Comparison of ENCODE assay signal across 16 cellular contexts in the genomic region with DNA sequence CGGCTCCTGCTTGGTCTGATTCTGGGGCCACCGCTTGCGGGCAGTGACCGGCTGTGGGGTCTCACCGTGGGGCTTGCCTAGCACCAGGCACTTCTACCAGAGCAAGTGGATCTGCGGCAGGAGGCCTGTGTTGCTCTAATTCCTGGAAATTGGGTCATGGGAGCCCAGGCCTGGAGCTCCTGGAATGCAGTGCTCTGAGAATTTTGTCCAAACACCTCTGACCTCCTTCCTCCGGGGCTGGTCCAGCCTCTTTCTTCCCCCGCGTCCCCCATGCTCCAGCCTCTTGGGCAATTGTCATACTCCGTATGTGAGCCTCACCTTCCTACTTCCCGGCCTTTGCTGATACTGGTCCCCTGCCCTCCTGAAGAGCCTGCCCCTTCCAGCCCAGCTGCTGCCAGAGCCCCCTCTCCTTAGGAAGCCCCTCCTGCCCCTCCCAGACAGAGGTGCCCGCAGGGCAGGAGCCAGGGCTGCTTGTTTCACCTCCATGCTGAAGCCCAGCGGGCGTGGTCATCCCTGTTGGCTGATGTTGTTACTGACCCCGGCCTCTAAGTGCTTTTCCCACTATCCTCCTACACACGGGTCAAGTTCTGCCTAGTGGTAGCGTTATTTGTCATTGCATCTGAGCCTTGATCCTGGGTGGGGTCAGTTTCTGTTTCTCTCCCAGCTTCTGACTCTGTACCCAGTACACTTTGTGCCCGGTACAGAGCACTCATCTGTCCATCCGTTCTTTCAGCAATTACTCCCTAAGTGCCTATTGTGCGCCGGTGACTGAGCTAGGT. TPM values are rescaled to one million over a fixed set of nuclear protein-coding genes. Genes with fewer than 3 reads are reported as not detected.
DNase-seq lines count a peak whose midpoint lies in the region; TF ChIP-seq lines count a peak whose summit lies in the region.
"Had no signal": no experiment of that assay in that cellular context is flagged by ENCODE, and none has a peak within 500 bp of the region (broad histone marks: within the 10 kb centered on the region; RNA-seq: fewer than 3 reads in every experiment).

No MANE protein-coding gene starts in this region.

- H3K4me3 Mint-ChIP-seq in activated CD4-positive, alpha-beta T cell treated with anti-CD3 and anti-CD28 coated beads, Interleukin-2, amount 10 ng/mL, durations not matched to agents 7 days and 5 days = no peak overlapping the region
- H3K4me3 Mint-ChIP-seq: T-helper 2 cell treated with Interferon-gamma antibody and Interleukin-4, amounts not matched to agents 5 μg/mL and 100 μg/mL, for 36 hours had no signal

- no peaks in the 10 kb centered on the region for H3K36me3 ChIP-seq in mucosa of rectum (ENCODE audit: control insufficient read depth in 2 of 2, insufficient read depth in 2 of 2, low read length in 2 of 2)
- H3K36me3 ChIP-seq in tibial nerve = no peaks in the 10 kb centered on the region
- no peaks in the 10 kb centered on the region for H3K36me3 ChIP-seq in H7 (replicated peaks; ENCODE audit: control insufficient read depth, insufficient read depth, low read length)

- TF ChIP-seq EP300 in tibial nerve (IDR thresholded peaks at IDR 0.05) = peak in 1 of 2 donors; percentile 75

- 47 to 49% methylated on average over 21 of the region's 21 CpGs for WGBS in tibial nerve, 2 donors

- H3K4me1 Mint-ChIP-seq in activated CD4-positive, alpha-beta T cell treated with anti-CD3 and anti-CD28 coated beads, Interleukin-2, amount 10 ng/mL, durations not matched to agents 7 days and 5 days = peaks cover 34% of the 10 kb centered on the region

- peak in 1 of 2 donors; percentile 35 for TF ChIP-seq POLR2A in tibial nerve (IDR thresholded peaks at IDR 0.05)

- POLR2A ChIA-PET in activated CD4-positive, alpha-beta T cell treated with anti-CD3 and anti-CD28 coated beads, Interleukin-2, amount 10 ng/mL, durations not matched to agents 7 days and 5 days (lab: Charles Lee) = no interaction called here

- no peak overlapping the region for H3K4me3 ChIP-seq in mucosa of rectum (ENCODE audit: low read length in 2 of 2)
- peak overlapping the region in 1 of 4 donors; percentile 6 for H3K4me3 ChIP-seq in tibial nerve
- no peak overlapping the region for H3K4me3 ChIP-seq in H7 (ENCODE audit: insufficient read depth, low read depth, low read length)

- H3K36me3 Mint-ChIP-seq in activated CD4-positive, alpha-beta T cell treated with anti-CD3 and anti-CD28 coated beads, Interleukin-2, amount 10 ng/mL, durations not matched to agents 7 days and 5 days (ENCODE audit: low read depth) = peaks cover under 1% of the 10 kb centered on the region

- H3K9me3 ChIP-seq in mucosa of rectum (ENCODE audit: control insufficient read depth in 2 of 2, low read length in 2 of 2) (no peaks in the 10 kb centered on the region), tibial nerve (no peaks in the 10 kb centered on the region)

- peak overlapping the region; percentile 100 for H3K27ac ChIP-seq in cingulate gyrus (ENCODE audit: low read depth, low read length)
- H3K27ac ChIP-seq in mucosa of rectum (ENCODE audit: low read depth in 2 of 2, low read length in 2 of 2) = peak overlapping the region; percentile 41 to 48
- peak overlapping the region; percentile 76 to 95 (median 88) for H3K27ac ChIP-seq in tibial nerve
- H3K27ac ChIP-seq: HL-60, RWPE1 had no signal

- H3K27me3 ChIP-seq in mucosa of rectum (ENCODE audit: control insufficient read depth in 2 of 2, insufficient read depth in 2 of 2, low read length in 2 of 2) (no peaks in the 10 kb centered on the region), tibial nerve (no peaks in the 10 kb centered on the region), H7 (ENCODE audit: control insufficient read depth, insufficient read depth, low read length) (no peaks in the 10 kb centered on the region)

- no peaks in the 10 kb centered on the region for H3K27me3 Mint-ChIP-seq in activated CD4-positive, alpha-beta T cell treated with anti-CD3 and anti-CD28 coated beads, Interleukin-2, amount 10 ng/mL, durations not matched to agents 7 days and 5 days

- peak overlapping the region; percentile 25 for H3K27ac Mint-ChIP-seq in activated CD4-positive, alpha-beta T cell treated with anti-CD3 and anti-CD28 coated beads, Interleukin-2, amount 10 ng/mL, durations not matched to agents 7 days and 5 days
- H3K27ac Mint-ChIP-seq: T-helper 2 cell treated with Interferon-gamma antibody and Interleukin-4, amounts not matched to agents 5 μg/mL and 100 μg/mL, for 36 hours had no signal

- no peak for TF ChIP-seq CTCF in tibial nerve (IDR thresholded peaks at IDR 0.05)

- CTCF ChIA-PET in activated CD4-positive, alpha-beta T cell treated with anti-CD3 and anti-CD28 coated beads, Interleukin-2, amount 10 ng/mL, durations not matched to agents 7 days and 5 days (lab: Charles Lee) = interaction anchor here (0.8 kb wide), 1 partner anchor 9 kb away, joined by 5 read pairs; no protein-coding TSS in a partner anchor

- no peak for DNase-seq in activated CD4-positive, alpha-beta T cell treated with anti-CD3 and anti-CD28 coated beads, Interleukin-2, amount 10 ng/mL, durations not matched to agents 7 days and 5 days
- no peak for DNase-seq in activated CD4-positive, alpha-beta T cell treated with anti-CD3 and anti-CD28 coated beads, Interleukin-2, amount 50 U/mL, for 1 hour
- no peak for DNase-seq in tibial nerve (ENCODE audit: low spot score in 2 of 2)
- no peak for DNase-seq in H7
- DNase-seq in NCI-H226 = no peak
- DNase-seq in SKM-1 treated with dmso at 0.1 percent for 144 hours (lab: John Stamatoyannopoulos, UW; ENCODE audit: unreplicated experiment) = no peak
- DNase-seq: activated CD4-positive, alpha-beta T cell treated with anti-CD3 and anti-CD28 coated beads, Interleukin-2, amount 50 U/mL, for 48 hours; dermis blood vessel endothelial cell; NCI-H187 treated with DMSO at 0.1 percent for 48 hours; stimulated activated naive CD4-positive, alpha-beta T cell had no signal

- H3K9me3 Mint-ChIP-seq in activated CD4-positive, alpha-beta T cell treated with anti-CD3 and anti-CD28 coated beads, Interleukin-2, amount 10 ng/mL, durations not matched to agents 7 days and 5 days = no peaks in the 10 kb centered on the region
- H3K9me3 Mint-ChIP-seq: T-helper 2 cell treated with Interferon-gamma antibody and Interleukin-4, amounts not matched to agents 5 μg/mL and 100 μg/mL, for 36 hours had no signal

- H3K4me1 ChIP-seq in mucosa of rectum (ENCODE audit: control insufficient read depth in 2 of 2, insufficient read depth in 2 of 2, low read length in 2 of 2) = peaks cover 22 to 31% of the 10 kb centered on the region in 2 donors
- peaks cover 0 to 100% (median 86%) of the 10 kb centered on the region in 4 donors for H3K4me1 ChIP-seq in tibial nerve

- no peak overlapping the region for H3K9ac ChIP-seq in mucosa of rectum (ENCODE audit: low read depth in 1 of 2, low read length in 2 of 2)

RNA-seq across cellular contexts. Expression of a gene that starts 9.6 kb away (rescaled TPM):
- total RNA-seq in activated CD4-positive, alpha-beta T cell treated with anti-CD3 and anti-CD28 coated beads, Interleukin-2, amount 10 ng/mL, durations not matched to agents 7 days and 5 days = 10 to 100 TPM; 12.8 to 15.5 TPM
- 10 to 100 TPM; 26.2 to 32.7 (median 32.2) TPM for total RNA-seq in tibial nerve
- total RNA-seq in H7 (2014; rRNA removed; shearing (Covaris generic)) = 5.0 and 6.5 TPM in 2 replicates
- total RNA-seq: LHCN-M2 had no signal

RNA-seq across cellular contexts. Expression of a gene that starts 35.7 kb away (rescaled TPM):
- 10 to 100 TPM; 34.8 to 40.0 TPM for total RNA-seq in activated CD4-positive, alpha-beta T cell treated with anti-CD3 and anti-CD28 coated beads, Interleukin-2, amount 10 ng/mL, durations not matched to agents 7 days and 5 days
- total RNA-seq in tibial nerve = 10 to 100 TPM; 18.0 to 38.2 (median 26.9) TPM
- 26.4 and 28.3 TPM in 2 replicates for total RNA-seq in H7 (2014; rRNA removed; shearing (Covaris generic))

RNA-seq across cellular contexts. Expression of a gene that starts 53.9 kb away (rescaled TPM):
- 100 to 1,000 TPM; 372 to 437 TPM for total RNA-seq in activated CD4-positive, alpha-beta T cell treated with anti-CD3 and anti-CD28 coated beads, Interleukin-2, amount 10 ng/mL, durations not matched to agents 7 days and 5 days
- 100 to 1,000 TPM; 347 to 405 (median 390) TPM for total RNA-seq in tibial nerve
- 466 and 503 TPM in 2 replicates for total RNA-seq in H7 (2014; rRNA removed; shearing (Covaris generic))

Comparison
In these comparisons a context has a peak if more than half of its experiments do, and no peak if none do; other contexts are left out.
1. H3K27ac ChIP-seq: peak in every context shown above with its lines; median percentile 100 in cingulate gyrus; 88 in tibial nerve; 44 in mucosa of rectum.